In the genomic region with DNA sequence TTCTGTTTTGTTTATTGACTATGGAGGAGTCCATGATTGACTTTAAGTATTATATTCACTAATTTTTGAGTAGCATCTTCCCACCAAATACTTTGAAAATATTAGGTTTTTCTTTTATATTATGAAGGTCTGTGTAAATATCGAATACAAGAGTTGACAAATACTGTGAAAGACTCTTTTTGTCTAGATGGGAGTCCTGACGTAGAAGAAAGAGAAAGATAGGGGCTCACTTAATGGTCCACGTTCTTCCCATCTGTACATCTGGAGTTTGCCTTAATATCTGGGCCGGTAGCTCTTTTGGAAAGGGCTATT, we compare ENCODE assay signal across 23 cellular contexts. TPM values are rescaled to one million over a fixed set of nuclear protein-coding genes. Genes with fewer than 3 reads are reported as not detected.
A peak's percentile ranks its signal among the peaks of the same experiment; 100 is the strongest.
DNase-seq lines count a peak whose midpoint lies in the region; ATAC-seq and TF ChIP-seq lines count a peak whose summit lies in the region.
"Had no signal": no experiment of that assay in that cellular context is flagged by ENCODE, and none has a peak within 500 bp of the region (broad histone marks: within the 10 kb centered on the region; RNA-seq: fewer than 3 reads in every experiment).

No MANE protein-coding gene starts in this region.

- peak overlapping the region; percentile 82 for H3K27ac Mint-ChIP-seq in activated T-cell treated with anti-CD3 and anti-CD28 coated beads, Interleukin-2, amount 50 U/mL, for 72 hours
- peak overlapping the region; percentile 88 for H3K27ac Mint-ChIP-seq in memory B cell
- H3K27ac Mint-ChIP-seq: activated naive CD4-positive, alpha-beta T cell treated with anti-CD3 and anti-CD28 coated beads, Interleukin-2, amount 10 ng/mL, durations not matched to agents 7 days and 5 days; natural killer cell treated with Interleukin-12 subunit alpha and Interleukin-12 subunit beta and Interleukin-15 and Interleukin-18, amount 100 ng/mL, for 72 hours had no signal

- no peaks in the 10 kb centered on the region for H3K27me3 Mint-ChIP-seq in activated T-cell treated with anti-CD3 and anti-CD28 coated beads, Interleukin-2, amount 50 U/mL, for 72 hours (ENCODE audit: low read depth)
- H3K27me3 Mint-ChIP-seq in memory B cell: no peaks in the 10 kb centered on the region
- H3K27me3 Mint-ChIP-seq: activated naive CD4-positive, alpha-beta T cell treated with anti-CD3 and anti-CD28 coated beads, Interleukin-2, amount 10 ng/mL, durations not matched to agents 7 days and 5 days; natural killer cell treated with Interleukin-12 subunit alpha and Interleukin-12 subunit beta and Interleukin-15 and Interleukin-18, amount 100 ng/mL, for 72 hours had no signal

- no peak overlapping the region for H3K4me3 ChIP-seq in SJSA1
- no peak overlapping the region for H3K4me3 ChIP-seq in vagina
- no peak overlapping the region for H3K4me3 ChIP-seq in spleen
- H3K4me3 ChIP-seq: esophagus muscularis mucosa, sigmoid colon, upper lobe of left lung had no signal

- H3K9me3 Mint-ChIP-seq in activated T-cell treated with anti-CD3 and anti-CD28 coated beads, Interleukin-2, amount 50 U/mL, for 72 hours: no peaks in the 10 kb centered on the region
- no peaks in the 10 kb centered on the region for H3K9me3 Mint-ChIP-seq in memory B cell
- H3K9me3 Mint-ChIP-seq: activated naive CD4-positive, alpha-beta T cell treated with anti-CD3 and anti-CD28 coated beads, Interleukin-2, amount 10 ng/mL, durations not matched to agents 7 days and 5 days; natural killer cell treated with Interleukin-12 subunit alpha and Interleukin-12 subunit beta and Interleukin-15 and Interleukin-18, amount 100 ng/mL, for 72 hours had no signal

- H3K27me3 ChIP-seq in SJSA1 (replicated peaks) (no peaks in the 10 kb centered on the region), vagina (no peaks in the 10 kb centered on the region), spleen (replicated peaks in 1 of 7) (no peaks in the 10 kb centered on the region)
- H3K27me3 ChIP-seq: esophagus muscularis mucosa, sigmoid colon, upper lobe of left lung had no signal

- H3K36me3 ChIP-seq in SJSA1: no peaks in the 10 kb centered on the region
- H3K36me3 ChIP-seq in vagina: no peaks in the 10 kb centered on the region
- no peaks in the 10 kb centered on the region for H3K36me3 ChIP-seq in spleen
- H3K36me3 ChIP-seq: esophagus muscularis mucosa, sigmoid colon, upper lobe of left lung had no signal

- WGBS in spleen, 5 donors: 77 to 94% (median 87%) methylated on average over 4 of the region's 4 CpGs

- H3K4me1 Mint-ChIP-seq in activated T-cell treated with anti-CD3 and anti-CD28 coated beads, Interleukin-2, amount 50 U/mL, for 72 hours (ENCODE audit: low read depth): peaks cover 24% of the 10 kb centered on the region
- peaks cover 65% of the 10 kb centered on the region for H3K4me1 Mint-ChIP-seq in memory B cell
- H3K4me1 Mint-ChIP-seq: activated naive CD4-positive, alpha-beta T cell treated with anti-CD3 and anti-CD28 coated beads, Interleukin-2, amount 10 ng/mL, durations not matched to agents 7 days and 5 days had no signal

- intact Hi-C loops in vagina (cut with DNase I): no loop called here
- intact Hi-C loops in spleen (cut with DNase I; ENCODE audit: low total_unique reads): no loop called here

- H3K27ac ChIP-seq in SJSA1 (peak overlapping the region; percentile 53), vagina (peak overlapping the region; percentile 37), spleen (no peak overlapping the region)
- H3K27ac ChIP-seq: C4-2B, upper lobe of left lung had no signal

- no peak for ATAC-seq in activated T-cell treated with anti-CD3 and anti-CD28 coated beads, Interleukin-2, amount 50 U/mL, for 72 hours (replicated peaks in 1 of 2)
- ATAC-seq in memory B cell (ENCODE audit: low read depth) (no peak), GM21528 (IDR thresholded peaks at IDR 0.05; ENCODE audit: low FRiP score, unreplicated experiment) (no peak)
- ATAC-seq: natural killer cell treated with Interleukin-12 subunit alpha and Interleukin-12 subunit beta and Interleukin-15 and Interleukin-18, amount 100 ng/mL, for 72 hours had no signal

- H3K4me3 Mint-ChIP-seq in activated T-cell treated with anti-CD3 and anti-CD28 coated beads, Interleukin-2, amount 50 U/mL, for 72 hours: peak overlapping the region; percentile 6 to 49
- peak overlapping the region; percentile 11 for H3K4me3 Mint-ChIP-seq in memory B cell
- H3K4me3 Mint-ChIP-seq: activated naive CD4-positive, alpha-beta T cell treated with anti-CD3 and anti-CD28 coated beads, Interleukin-2, amount 10 ng/mL, durations not matched to agents 7 days and 5 days; natural killer cell treated with Interleukin-12 subunit alpha and Interleukin-12 subunit beta and Interleukin-15 and Interleukin-18, amount 100 ng/mL, for 72 hours had no signal

- no peak for DNase-seq in activated T-cell treated with anti-CD3 and anti-CD28 coated beads, Interleukin-2, amount 50 U/mL, for 72 hours
- DNase-seq in activated T-cell treated with anti-CD3 and anti-CD28 coated beads for 4 hours (no peak), SJSA1 (ENCODE audit: low read depth in 1 of 2, low spot score in 2 of 2) (no peak), memory B cell (ENCODE audit: low spot score in 2 of 2) (no peak), vagina (ENCODE audit: extremely low spot score in 2 of 2) (no peak), inferior parietal cortex (ENCODE audit: extremely low spot score) (no peak), spleen (no peak)
- DNase-seq: activated CD4-positive, alpha-beta T cell treated with anti-CD3 and anti-CD28 coated beads, Interleukin-2, amount 50 U/mL, for 48 hours; activated naive CD4-positive, alpha-beta T cell treated with anti-CD3 and anti-CD28 coated beads, Interleukin-2, amount 10 ng/mL, durations not matched to agents 7 days and 5 days; aorta; effector CD8-positive, alpha-beta T cell; KG1; NCI-H187 treated with DMSO at 0.1 percent for 48 hours; NCI-H82; SHP77; sigmoid colon; stimulated activated naive CD4-positive, alpha-beta T cell; T-helper 2 cell; upper lobe of left lung had no signal

- H3K4me1 ChIP-seq in SJSA1 (replicated peaks): peaks cover 53% of the 10 kb centered on the region
- H3K4me1 ChIP-seq in vagina: peaks cover 76% of the 10 kb centered on the region
- peaks cover 24 to 100% (median 83%) of the 10 kb centered on the region in 6 donors for H3K4me1 ChIP-seq in spleen

- TF ChIP-seq CTCF in vagina (IDR thresholded peaks at IDR 0.05) (no peak), spleen (IDR thresholded peaks at IDR 0.05 in 8 of 11, conservative IDR thresholded peaks at IDR 0.05 in 3 of 11) (no peak)

- TF ChIP-seq POLR2A in vagina (IDR thresholded peaks at IDR 0.05) (no peak), spleen (IDR thresholded peaks at IDR 0.05) (no peak)

- H3K9me3 ChIP-seq in SJSA1 (replicated peaks) (no peaks in the 10 kb centered on the region), vagina (no peaks in the 10 kb centered on the region), spleen (no peaks in the 10 kb centered on the region)
- H3K9me3 ChIP-seq: esophagus muscularis mucosa, sigmoid colon, upper lobe of left lung had no signal

- no peaks in the 10 kb centered on the region for H3K36me3 Mint-ChIP-seq in activated T-cell treated with anti-CD3 and anti-CD28 coated beads, Interleukin-2, amount 50 U/mL, for 72 hours (ENCODE audit: insufficient read depth in 2 of 2)
- no peaks in the 10 kb centered on the region for H3K36me3 Mint-ChIP-seq in memory B cell
- H3K36me3 Mint-ChIP-seq: activated naive CD4-positive, alpha-beta T cell treated with anti-CD3 and anti-CD28 coated beads, Interleukin-2, amount 10 ng/mL, durations not matched to agents 7 days and 5 days; natural killer cell treated with Interleukin-12 subunit alpha and Interleukin-12 subunit beta and Interleukin-15 and Interleukin-18, amount 100 ng/mL, for 72 hours had no signal

RNA-seq across cellular contexts. Expression of a gene that starts 7.8 kb away (rescaled TPM):
- total RNA-seq in activated T-cell treated with anti-CD3 and anti-CD28 coated beads, Interleukin-2, amount 50 U/mL, for 72 hours: not detected
- 0.76 TPM in 1 of 2 replicates, not detected in the other for total RNA-seq in SJSA1 (2014; rRNA removed; shearing (Covaris generic))
- total RNA-seq in vagina (1.7 TPM), spleen (1 to 10 TPM in 3 of 7 donors, under 1 TPM in 3, not detected in 1; 0.25 to 3.2 (median 1.1) TPM)
- under 1 TPM; 0.20 to 0.54 (median 0.29) TPM for polyA plus RNA-seq in spleen
- total RNA-seq: natural killer cell treated with Interleukin-12 subunit alpha and Interleukin-12 subunit beta and Interleukin-15 and Interleukin-18, amount 100 ng/mL, for 72 hours had no signal

RNA-seq across cellular contexts. Expression of a gene that starts 8.9 kb away (rescaled TPM):
- 10 to 100 TPM; 29.4 to 35.9 TPM for total RNA-seq in activated T-cell treated with anti-CD3 and anti-CD28 coated beads, Interleukin-2, amount 50 U/mL, for 72 hours
- total RNA-seq in SJSA1 (2014; rRNA removed; shearing (Covaris generic)): 132 and 155 TPM in 2 replicates
- total RNA-seq in vagina (58.7 TPM), spleen (100 to 1,000 TPM; 100 to 167 (median 117) TPM)
- polyA plus RNA-seq in spleen: 10 to 100 TPM; 42.5 to 57.7 (median 42.7) TPM

Comparison
In these comparisons a context has a peak if more than half of its experiments do, and no peak if none do; other contexts are left out.
1. H3K27ac ChIP-seq: peak in SJSA1 (single experiment) and vagina (single experiment); none in spleen (0 of 8).